ENCODE assay signal across 9 cellular contexts in genomic region chr14:93958567-93959238, GRCh38. TPM values are rescaled to one million over a fixed set of nuclear protein-coding genes. Genes with fewer than 3 reads are reported as not detected.
DNase-seq lines count a peak whose midpoint lies in the region; ATAC-seq, FAIRE-seq and TF ChIP-seq lines count a peak whose summit lies in the region.
"Had no signal": no experiment of that assay in that cellular context is flagged by ENCODE, and none has a peak within 500 bp of the region (broad histone marks: within the 10 kb centered on the region; RNA-seq: fewer than 3 reads in every experiment).

No MANE protein-coding gene starts in this region.

- ATAC-seq in left ventricle myocardium superior, result no peak
- no peak for ATAC-seq in activated CD8-positive, alpha-beta T cell treated with anti-CD3 and anti-CD28 coated beads for 36 hours
- no peak for ATAC-seq in upper lobe of right lung

- intact Hi-C loops in left ventricle myocardium inferior (cut with micrococcal nuclease) (no loop called here), left ventricle myocardium superior (cut with micrococcal nuclease) (no loop called here), upper lobe of right lung (cut with DNase I) (no loop called here)
- intact Hi-C loops in activated CD8-positive, alpha-beta T cell treated with anti-CD3 and anti-CD28 coated beads for 36 hours (cut with micrococcal nuclease), result loop anchor here (10.0 kb wide), 1 partner anchor 176 kb away; no protein-coding TSS in a partner anchor

- peak overlapping the region; percentile 99 for H3K27ac Mint-ChIP-seq in activated CD8-positive, alpha-beta T cell treated with anti-CD3 and anti-CD28 coated beads for 36 hours

- no peaks in the 10 kb centered on the region for H3K79me2 ChIP-seq in keratinocyte (ENCODE audit: control insufficient read depth, insufficient read depth, low read length)

- no peaks in the 10 kb centered on the region for H4K20me1 ChIP-seq in keratinocyte (ENCODE audit: control insufficient read depth, extremely low read depth, insufficient read depth, low read length)

- H3K36me3 ChIP-seq in left ventricle myocardium inferior (peaks cover 69% of the 10 kb centered on the region), keratinocyte (ENCODE audit: control insufficient read depth in 2 of 2, extremely low read depth in 1 of 2, insufficient read depth in 2 of 2, low read length in 2 of 2) (no peaks in the 10 kb centered on the region), upper lobe of right lung (no peaks in the 10 kb centered on the region)
- H3K36me3 ChIP-seq: lower lobe of right lung had no signal

- peaks cover 93% of the 10 kb centered on the region for H3K4me1 Mint-ChIP-seq in activated CD8-positive, alpha-beta T cell treated with anti-CD3 and anti-CD28 coated beads for 36 hours (ENCODE audit: low read depth)

- H3K36me3 Mint-ChIP-seq in activated CD8-positive, alpha-beta T cell treated with anti-CD3 and anti-CD28 coated beads for 36 hours (ENCODE audit: low read depth), result peaks cover 17% of the 10 kb centered on the region

- peak overlapping the region; percentile 64 for H3K9ac ChIP-seq in keratinocyte (ENCODE audit: control insufficient read depth, extremely low read depth, insufficient read depth, low read length)

- H3K4me1 ChIP-seq in left ventricle myocardium inferior, result peaks cover 96% of the 10 kb centered on the region
- peaks cover 19% of the 10 kb centered on the region for H3K4me1 ChIP-seq in keratinocyte (ENCODE audit: control insufficient read depth, extremely low read depth, insufficient read depth, low read length)
- peaks cover 30% of the 10 kb centered on the region for H3K4me1 ChIP-seq in upper lobe of right lung

- no peak for FAIRE-seq in keratinocyte (lab: Jason Lieb, UNC)

- no peak overlapping the region for H2AFZ ChIP-seq in keratinocyte (ENCODE audit: control insufficient read depth, low read length)

- TF ChIP-seq CTCF in left ventricle myocardium inferior (IDR thresholded peaks at IDR 0.05; ENCODE audit: borderline replicate concordance) (no peak), keratinocyte (optimal IDR thresholded peaks at IDR 0.05 in 1 of 3, IDR thresholded peaks at IDR 0.05 in 1 of 3, conservative IDR thresholded peaks at IDR 0.05 in 1 of 3; ENCODE audit: extremely low read depth in 1 of 3, insufficient read depth in 2 of 3, low read length in 3 of 3) (no peak), upper lobe of right lung (IDR thresholded peaks at IDR 0.05) (no peak)
- TF ChIP-seq CTCF in activated CD8-positive, alpha-beta T cell treated with anti-CD3 and anti-CD28 coated beads for 36 hours (IDR thresholded peaks at IDR 0.05), result no peak

- peak overlapping the region; percentile 75 for H3K4me2 ChIP-seq in keratinocyte (ENCODE audit: control insufficient read depth, extremely low read depth, insufficient read depth, low read depth, low read length)

- CTCF ChIA-PET in activated CD8-positive, alpha-beta T cell treated with anti-CD3 and anti-CD28 coated beads for 36 hours (lab: Charles Lee), result interaction anchor here (0.9 to 12.0 kb wide), 7 partner anchors 12 to 174 kb away, joined by 3 to 170 read pairs (median 3); partner anchors contain the start of gene ASB2

- peak overlapping the region; percentile 75 for H3K27ac ChIP-seq in left ventricle myocardium inferior (replicated peaks)
- H3K27ac ChIP-seq in keratinocyte (ENCODE audit: control insufficient read depth, insufficient read depth, low read length), result peak overlapping the region; percentile 94
- H3K27ac ChIP-seq in upper lobe of right lung, result peak overlapping the region; percentile 24

- no peaks in the 10 kb centered on the region for H3K27me3 Mint-ChIP-seq in activated CD8-positive, alpha-beta T cell treated with anti-CD3 and anti-CD28 coated beads for 36 hours

- dilution Hi-C loops in keratinocyte (cut with MboI; ENCODE audit: extremely low pct_ligation_motif_present, low sequenced_read_pairs), result no loop called here

- DNase-seq in left ventricle myocardium inferior (no peak), left ventricle myocardium superior (no peak), keratinocyte (ENCODE audit: low read depth, low spot score) (no peak), upper lobe of right lung (no peak), SIG-M5 (lab: John Stamatoyannopoulos, UW) (no peak), NCI-H526 (lab: John Stamatoyannopoulos, UW) (no peak), DMS79 treated with DMSO at 0.1 percent for 48 hours (lab: John Stamatoyannopoulos, UW) (no peak)
- DNase-seq in activated CD8-positive, alpha-beta T cell treated with anti-CD3 and anti-CD28 coated beads for 36 hours, result no peak

- H3K9me3 Mint-ChIP-seq in activated CD8-positive, alpha-beta T cell treated with anti-CD3 and anti-CD28 coated beads for 36 hours, result no peaks in the 10 kb centered on the region

- H3K4me3 Mint-ChIP-seq in activated CD8-positive, alpha-beta T cell treated with anti-CD3 and anti-CD28 coated beads for 36 hours, result peak overlapping the region; percentile 66

- H3K27me3 ChIP-seq in left ventricle myocardium inferior (ENCODE audit: low read depth) (no peaks in the 10 kb centered on the region), keratinocyte (ENCODE audit: control insufficient read depth, extremely low read depth, insufficient read depth, low read length) (no peaks in the 10 kb centered on the region), upper lobe of right lung (no peaks in the 10 kb centered on the region)

- H3K9me1 ChIP-seq in keratinocyte (ENCODE audit: control insufficient read depth, extremely low read depth, insufficient read depth, low read length), result no peaks in the 10 kb centered on the region

- H3K4me3 ChIP-seq in left ventricle myocardium inferior (no peak overlapping the region), keratinocyte (ENCODE audit: control insufficient read depth in 2 of 3, extremely low read depth in 1 of 3, insufficient read depth in 2 of 3, low read depth in 1 of 3, low read length in 3 of 3) (no peak overlapping the region), upper lobe of right lung (no peak overlapping the region)
- H3K4me3 ChIP-seq: lower lobe of right lung had no signal

- POLR2A ChIA-PET in activated CD8-positive, alpha-beta T cell treated with anti-CD3 and anti-CD28 coated beads for 36 hours (lab: Charles Lee), result interaction anchor here (0.7 to 8.4 kb wide), 10 partner anchors 10 to 67 kb away, joined by 3 to 180 read pairs (median 5); partner anchors contain the start of genes ASB2, CCDC197 and OTUB2

- no peaks in the 10 kb centered on the region for H3K9me3 ChIP-seq in left ventricle myocardium inferior (replicated peaks)
- H3K9me3 ChIP-seq in keratinocyte (ENCODE audit: control insufficient read depth, low read depth, low read length), result no peaks in the 10 kb centered on the region
- no peaks in the 10 kb centered on the region for H3K9me3 ChIP-seq in upper lobe of right lung
- H3K9me3 ChIP-seq: lower lobe of right lung had no signal

RNA-seq across cellular contexts. Expression of gene ASB2, which starts 17.7 kb away (rescaled TPM):
- total RNA-seq in left ventricle myocardium inferior (251 TPM), left ventricle myocardium superior (268 TPM), upper lobe of right lung (3.2 TPM)
- total RNA-seq in activated CD8-positive, alpha-beta T cell treated with anti-CD3 and anti-CD28 coated beads for 36 hours, result 10 to 100 TPM; 11.7 to 12.7 TPM
- 0.31 to 1.7 TPM (median 0.56 TPM) in 3 replicates for polyA plus RNA-seq in keratinocyte
- polyA plus RNA-seq in keratinocyte (2011; ENCODE audit: low read depth), result 0.32 TPM
- 0.36 and 0.62 TPM in 2 replicates for polyA plus RNA-seq in keratinocyte (2011; cell fraction: cytosol; rRNA removed)
- 1.1 and 1.2 TPM in 2 replicates for polyA plus RNA-seq in keratinocyte (2011; cell fraction: nucleus; rRNA removed)
- polyA plus RNA-seq in keratinocyte (2012; ENCODE audit: low replicate concordance), result 0.25 and 0.34 TPM in 2 replicates
- 0.10 to 0.66 TPM (median 0.13 TPM) in 3 replicates for polyA minus RNA-seq in keratinocyte
- 0.96 TPM for polyA minus RNA-seq in keratinocyte (2011; cell fraction: cytosol; rRNA and poly(A)+ RNA removed)
- polyA minus RNA-seq in keratinocyte (2011; cell fraction: nucleus; rRNA and poly(A)+ RNA removed), result 0.23 and 0.74 TPM in 2 replicates

RNA-seq across cellular contexts. Expression of gene FAM181A, which starts 31.6 kb away (rescaled TPM):
- total RNA-seq in left ventricle myocardium inferior (not detected), left ventricle myocardium superior (not detected), upper lobe of right lung (3.5 TPM)
- total RNA-seq in activated CD8-positive, alpha-beta T cell treated with anti-CD3 and anti-CD28 coated beads for 36 hours, result not detected
- polyA plus RNA-seq in keratinocyte, result 0.04 TPM in 1 of 3 replicates, not detected in the others
- not detected for polyA plus RNA-seq in keratinocyte (2011; ENCODE audit: low read depth)
- not detected in 2 replicates for polyA plus RNA-seq in keratinocyte (2011; cell fraction: cytosol; rRNA removed)
- polyA plus RNA-seq in keratinocyte (2011; cell fraction: nucleus; rRNA removed), result not detected in 2 replicates
- not detected in 2 replicates for polyA plus RNA-seq in keratinocyte (2012; ENCODE audit: low replicate concordance)
- polyA minus RNA-seq in keratinocyte, result not detected in 3 replicates
- polyA minus RNA-seq in keratinocyte (2011; cell fraction: cytosol; rRNA and poly(A)+ RNA removed), result not detected
- not detected in 2 replicates for polyA minus RNA-seq in keratinocyte (2011; cell fraction: nucleus; rRNA and poly(A)+ RNA removed)

RNA-seq across cellular contexts. Expression of gene CCDC197, which starts 38.4 kb away (rescaled TPM):
- 1.2 TPM for total RNA-seq in left ventricle myocardium inferior
- 0.74 TPM for total RNA-seq in left ventricle myocardium superior
- not detected for total RNA-seq in activated CD8-positive, alpha-beta T cell treated with anti-CD3 and anti-CD28 coated beads for 36 hours
- polyA plus RNA-seq in keratinocyte, result not detected in 3 replicates
- not detected for polyA plus RNA-seq in keratinocyte (2011; ENCODE audit: low read depth)
- not detected in 2 replicates for polyA plus RNA-seq in keratinocyte (2011; cell fraction: cytosol; rRNA removed)
- polyA plus RNA-seq in keratinocyte (2011; cell fraction: nucleus; rRNA removed), result not detected in 2 replicates
- not detected in 2 replicates for polyA plus RNA-seq in keratinocyte (2012; ENCODE audit: low replicate concordance)
- not detected in 3 replicates for polyA minus RNA-seq in keratinocyte
- polyA minus RNA-seq in keratinocyte (2011; cell fraction: cytosol; rRNA and poly(A)+ RNA removed), result not detected
- polyA minus RNA-seq in keratinocyte (2011; cell fraction: nucleus; rRNA and poly(A)+ RNA removed), result not detected in 2 replicates
- total RNA-seq in upper lobe of right lung, result not detected
- total RNA-seq: lower lobe of right lung had no signal

Comparison
In these comparisons a context has a peak if more than half of its experiments do, and no peak if none do; other contexts are left out.
1. H3K27ac ChIP-seq: peak in every context shown above with its lines; median percentile 94 in keratinocyte; 75 in left ventricle myocardium inferior; 24 in upper lobe of right lung.
2. RNA of gene ASB2, which starts 17.7 kb away (total RNA-seq): 268 TPM in left ventricle myocardium superior (single experiment) and 251 TPM in left ventricle myocardium inferior (single experiment); 11.7 to 12.7 TPM in activated CD8-positive, alpha-beta T cell treated with anti-CD3 and anti-CD28 coated beads for 36 hours and 3.2 TPM in upper lobe of right lung (single experiment); every median in the first group is over 10 times any median in the second.